Comparison of ENCODE assay signal across 8 cellular contexts in the genomic region with DNA sequence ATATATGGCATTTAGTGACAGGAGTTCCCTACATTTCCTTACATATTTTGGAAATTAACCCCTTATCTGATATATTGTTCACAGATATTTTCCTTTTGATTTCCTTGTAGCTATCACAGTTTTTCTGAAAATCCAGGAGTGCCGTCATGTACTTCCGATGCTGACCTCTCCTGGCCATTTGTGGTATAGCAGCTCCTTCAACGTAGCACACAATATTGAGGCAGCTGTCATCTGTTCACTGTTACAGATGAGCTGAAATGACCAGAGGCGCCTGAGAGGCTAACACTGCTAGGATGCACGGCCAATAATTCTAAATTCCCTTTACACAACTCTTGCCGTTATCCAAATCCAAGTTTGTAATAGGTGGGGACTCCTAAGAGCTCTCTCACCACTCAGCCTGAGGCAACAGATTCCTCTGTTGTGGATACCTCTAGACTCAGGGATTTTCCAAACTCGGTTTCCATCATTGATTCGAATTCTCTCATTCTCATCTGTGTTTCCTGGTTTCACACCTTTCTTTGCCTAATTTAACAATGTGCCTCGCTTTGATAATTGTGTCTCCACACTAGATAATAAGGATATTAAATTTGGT. TPM values are rescaled to one million over a fixed set of nuclear protein-coding genes. Genes with fewer than 3 reads are reported as not detected.
A peak's percentile ranks its signal among the peaks of the same experiment; 100 is the strongest.
DNase-seq lines count a peak whose midpoint lies in the region; ATAC-seq, FAIRE-seq and TF ChIP-seq lines count a peak whose summit lies in the region.

No MANE protein-coding gene starts in this region.

- DNase-seq in GM23248 = peak; percentile 71
- DNase-seq in LHCN-M2 (ENCODE audit: low read depth) = peak; percentile 75
- DNase-seq in Peyer's patch = peak; percentile 48 to 85 (median 54)
- DNase-seq in activated T-helper 1 cell treated with anti-CD3 and anti-CD28 coated beads, Interleukin-12 subunit alpha, Interleukin-12 subunit beta, Interleukin-2, Interleukin-4 antibody, amounts not matched to agents 30 ng/mL and 10 ng/mL and 1 ng/mL, durations not matched to agents 14 hours and 24 hours and 36 hours (ENCODE audit: low spot score) = peak; percentile 21
- peak; percentile 76 for DNase-seq in fibroblast of villous mesenchyme (ENCODE audit: low read depth)
- peak; percentile 31 for DNase-seq in occipital lobe (lab: John Stamatoyannopoulos, UW)
- DNase-seq in upper lobe of right lung = peak; percentile 48

- no peak overlapping the region; the same call in 1 of the 2 replicates for H3K4me3 ChIP-seq in GM23248
- H3K4me3 ChIP-seq in Peyer's patch = no peak overlapping the region
- no peak overlapping the region for H3K4me3 ChIP-seq in fibroblast of villous mesenchyme (ENCODE audit: low read depth, low read length)
- H3K4me3 ChIP-seq in upper lobe of right lung = no peak overlapping the region

- no peaks in the 10 kb centered on the region for H3K36me3 Mint-ChIP-seq in activated T-helper 1 cell treated with anti-CD3 and anti-CD28 coated beads, Interleukin-12 subunit alpha, Interleukin-12 subunit beta, Interleukin-2, Interleukin-4 antibody, amounts not matched to agents 30 ng/mL and 10 ng/mL and 1 ng/mL, durations not matched to agents 14 hours and 24 hours and 36 hours (ENCODE audit: low read depth)

- no peak overlapping the region for H3K27ac Mint-ChIP-seq in activated T-helper 1 cell treated with anti-CD3 and anti-CD28 coated beads, Interleukin-12 subunit alpha, Interleukin-12 subunit beta, Interleukin-2, Interleukin-4 antibody, amounts not matched to agents 30 ng/mL and 10 ng/mL and 1 ng/mL, durations not matched to agents 14 hours and 24 hours and 36 hours

- H3K4me1 ChIP-seq in GM23248 (ENCODE audit: insufficient read depth) (no peaks in the 10 kb centered on the region), Peyer's patch (no peaks in the 10 kb centered on the region), upper lobe of right lung (no peaks in the 10 kb centered on the region)

- H4K20me1 ChIP-seq in GM23248 (ENCODE audit: insufficient read depth) = no peaks in the 10 kb centered on the region

- intact Hi-C loops in activated T-helper 1 cell treated with anti-CD3 and anti-CD28 coated beads, Interleukin-12 subunit alpha, Interleukin-12 subunit beta, Interleukin-2, Interleukin-4 antibody, amounts not matched to agents 30 ng/mL and 10 ng/mL and 1 ng/mL, durations not matched to agents 14 hours and 24 hours and 36 hours (cut with micrococcal nuclease) = loop anchor here (1.0 to 5.0 kb wide), 2 partner anchors 1622 to 1778 kb away; no protein-coding TSS in a partner anchor
- intact Hi-C loops in upper lobe of right lung (cut with DNase I) = no loop called here

- H3F3A ChIP-seq in GM23248 (ENCODE audit: insufficient read depth) = no peaks in the 10 kb centered on the region

- no peak for TF ChIP-seq POLR2A in Peyer's patch (IDR thresholded peaks at IDR 0.05)

- no peaks in the 10 kb centered on the region for H3K27me3 ChIP-seq in GM23248 (replicated peaks; ENCODE audit: insufficient read depth)
- H3K27me3 ChIP-seq in Peyer's patch = no peaks in the 10 kb centered on the region
- H3K27me3 ChIP-seq in upper lobe of right lung = no peaks in the 10 kb centered on the region

- H3K79me2 ChIP-seq in GM23248 (ENCODE audit: insufficient read depth) = no peaks in the 10 kb centered on the region

- no peaks in the 10 kb centered on the region for H3K9me2 ChIP-seq in GM23248 (ENCODE audit: insufficient read depth)

- peak overlapping the region; percentile 59 for H2AFZ ChIP-seq in GM23248

- H3K4me3 Mint-ChIP-seq in activated T-helper 1 cell treated with anti-CD3 and anti-CD28 coated beads, Interleukin-12 subunit alpha, Interleukin-12 subunit beta, Interleukin-2, Interleukin-4 antibody, amounts not matched to agents 30 ng/mL and 10 ng/mL and 1 ng/mL, durations not matched to agents 14 hours and 24 hours and 36 hours = no peak overlapping the region

- H3K9me3 ChIP-seq in GM23248 (ENCODE audit: low read depth) (no peaks in the 10 kb centered on the region), Peyer's patch (no peaks in the 10 kb centered on the region), upper lobe of right lung (no peaks in the 10 kb centered on the region)

- H3K9ac ChIP-seq in GM23248 = no peak overlapping the region

- ATAC-seq in upper lobe of right lung = peak; percentile 88

- peak; percentile 33 to 84 (median 70) for TF ChIP-seq CTCF in Peyer's patch (IDR thresholded peaks at IDR 0.05)
- peak; percentile 92 for TF ChIP-seq CTCF in fibroblast of villous mesenchyme (IDR thresholded peaks at IDR 0.05; ENCODE audit: insufficient read depth, low read depth, low read length)
- TF ChIP-seq CTCF in upper lobe of right lung (IDR thresholded peaks at IDR 0.05) = peak; percentile 87

- peaks cover 2% of the 10 kb centered on the region for H3K27me3 Mint-ChIP-seq in activated T-helper 1 cell treated with anti-CD3 and anti-CD28 coated beads, Interleukin-12 subunit alpha, Interleukin-12 subunit beta, Interleukin-2, Interleukin-4 antibody, amounts not matched to agents 30 ng/mL and 10 ng/mL and 1 ng/mL, durations not matched to agents 14 hours and 24 hours and 36 hours (ENCODE audit: insufficient read depth)

- 4% methylated on average over 9 of the region's 9 CpGs for WGBS in GM23248 (ENCODE audit: low coverage in 1 of 2, low lambda C conversion rate in 2 of 2, missing lambda C conversion rate in 2 of 2), 2 experiments

- no peak overlapping the region for H3K4me2 ChIP-seq in GM23248 (ENCODE audit: unreplicated experiment)

- no peaks in the 10 kb centered on the region for H3K4me1 Mint-ChIP-seq in activated T-helper 1 cell treated with anti-CD3 and anti-CD28 coated beads, Interleukin-12 subunit alpha, Interleukin-12 subunit beta, Interleukin-2, Interleukin-4 antibody, amounts not matched to agents 30 ng/mL and 10 ng/mL and 1 ng/mL, durations not matched to agents 14 hours and 24 hours and 36 hours (ENCODE audit: low read depth)

- H3K36me3 ChIP-seq in GM23248 (ENCODE audit: low read depth) (no peaks in the 10 kb centered on the region), Peyer's patch (no peaks in the 10 kb centered on the region), upper lobe of right lung (no peaks in the 10 kb centered on the region)

- H3K27ac ChIP-seq in GM23248 (no peak overlapping the region), Peyer's patch (no peak overlapping the region), upper lobe of right lung (no peak overlapping the region)

- H3K9me3 Mint-ChIP-seq in activated T-helper 1 cell treated with anti-CD3 and anti-CD28 coated beads, Interleukin-12 subunit alpha, Interleukin-12 subunit beta, Interleukin-2, Interleukin-4 antibody, amounts not matched to agents 30 ng/mL and 10 ng/mL and 1 ng/mL, durations not matched to agents 14 hours and 24 hours and 36 hours = no peaks in the 10 kb centered on the region

- in situ Hi-C loops in GM23248 (cut with MboI) = loop anchor here (25.0 kb wide), 2 partner anchors 1623 to 1998 kb away; a partner anchor contains a TSS

- FAIRE-seq in G401.6 (lab: Jason Lieb, UNC) = peak; percentile 58

RNA-seq across cellular contexts. Expression of a gene that starts 53.0 kb away (rescaled TPM):
- 8.0 and 10.5 TPM in 2 replicates for total RNA-seq in GM23248 (2014; rRNA removed; shearing (Covaris generic))
- polyA plus RNA-seq in GM23248 (2016; fragmentation: Nextera tagmentation; extraction: Ambion mirVana) = 20.7 and 21.7 TPM in 2 replicates
- total RNA-seq in LHCN-M2 (2014; rRNA removed) (10.0 and 13.9 TPM in 2 replicates), Peyer's patch (10 to 100 TPM; 10.7 to 24.5 (median 16.9) TPM), fibroblast of villous mesenchyme (12.9 and 16.0 TPM in 2 replicates), occipital lobe (29.6 TPM), upper lobe of right lung (23.3 TPM)
- 9.1 TPM for polyA plus RNA-seq in LHCN-M2 (2012)
- total RNA-seq in activated T-helper 1 cell treated with anti-CD3 and anti-CD28 coated beads, Interleukin-12 subunit alpha, Interleukin-12 subunit beta, Interleukin-2, Interleukin-4 antibody, amounts not matched to agents 30 ng/mL and 10 ng/mL and 1 ng/mL, durations not matched to agents 14 hours and 24 hours and 36 hours = 13.0 and 13.4 TPM in 2 replicates

RNA-seq across cellular contexts. Expression of a gene that starts 53.1 kb away (rescaled TPM):
- 4.0 and 10.8 TPM in 2 replicates for total RNA-seq in GM23248 (2014; rRNA removed; shearing (Covaris generic))
- 8.4 and 8.9 TPM in 2 replicates for polyA plus RNA-seq in GM23248 (2016; fragmentation: Nextera tagmentation; extraction: Ambion mirVana)
- 23.5 and 30.0 TPM in 2 replicates for total RNA-seq in LHCN-M2 (2014; rRNA removed)
- 4.0 TPM for polyA plus RNA-seq in LHCN-M2 (2012)
- total RNA-seq in Peyer's patch = 1 to 10 TPM in 3 of 4 donors, under 1 TPM in 1; 0.88 to 5.8 (median 1.6) TPM
- total RNA-seq in activated T-helper 1 cell treated with anti-CD3 and anti-CD28 coated beads, Interleukin-12 subunit alpha, Interleukin-12 subunit beta, Interleukin-2, Interleukin-4 antibody, amounts not matched to agents 30 ng/mL and 10 ng/mL and 1 ng/mL, durations not matched to agents 14 hours and 24 hours and 36 hours = 18.2 and 18.7 TPM in 2 replicates
- 4.5 and 7.8 TPM in 2 replicates for total RNA-seq in fibroblast of villous mesenchyme
- total RNA-seq in occipital lobe = 5.6 TPM
- 3.8 TPM for total RNA-seq in upper lobe of right lung

Comparison
In these comparisons a context has a peak if more than half of its experiments do, and no peak if none do; other contexts are left out.
1. DNase-seq: peak in every context shown above with its lines; median percentile 76 in fibroblast of villous mesenchyme; 75 in LHCN-M2; 71 in GM23248; 54 in Peyer's patch; 48 in upper lobe of right lung; 31 in occipital lobe; 21 in activated T-helper 1 cell treated with anti-CD3 and anti-CD28 coated beads, Interleukin-12 subunit alpha, Interleukin-12 subunit beta, Interleukin-2, Interleukin-4 antibody, amounts not matched to agents 30 ng/mL and 10 ng/mL and 1 ng/mL, durations not matched to agents 14 hours and 24 hours and 36 hours.